20 cellular contexts compared by ENCODE assay signal in the genomic region with DNA sequence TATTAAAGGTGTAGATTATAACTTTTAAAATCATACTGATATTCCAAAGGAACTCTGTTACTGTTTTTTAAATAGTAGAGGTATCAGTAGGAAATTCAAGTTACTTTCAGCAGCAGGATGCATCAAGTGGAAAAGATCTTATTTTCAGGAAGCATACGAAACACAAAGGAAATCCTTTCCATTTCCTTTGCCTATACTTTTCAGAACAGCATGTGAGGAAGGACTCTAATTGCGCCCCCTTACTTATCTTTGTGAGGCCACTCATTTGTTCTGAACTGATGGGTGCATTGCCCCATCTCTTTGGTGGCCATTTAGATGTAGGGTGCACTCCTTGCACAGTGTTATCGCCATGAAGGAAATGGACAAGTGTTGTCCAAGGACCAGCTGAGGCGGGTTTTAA.
"Had no signal": no experiment of that assay in that cellular context is flagged by ENCODE, and none has a peak within 500 bp of the region (broad histone marks: within the 10 kb centered on the region; RNA-seq: fewer than 3 reads in every experiment).

No MANE protein-coding gene starts in this region.

- H3K27me3 ChIP-seq: ovary, testis, transverse colon had no signal

- DNase-seq: activated B cell treated with CpG ODN at 0.5 μM for 24 hours; activated CD4-positive, alpha-beta T cell treated with anti-CD3 and anti-CD28 coated beads, Interleukin-2, amount 50 U/mL, for 1 hour; activated CD8-positive, alpha-beta T cell treated with anti-CD3 and anti-CD28 coated beads for 36 hours; activated gamma-delta T cell treated with Interleukin-2 at 50 U/mL for 16 hours; activated naive CD4-positive, alpha-beta T cell treated with anti-CD3 and anti-CD28 coated beads, Interleukin-2, amount 50 U/mL, for 16 hours; activated T-cell treated with anti-CD3 and anti-CD28 coated beads, Interleukin-2, amount 50 U/mL, for 4 hours; amniotic stem cell; effector memory CD8-positive, alpha-beta T cell; mammary epithelial cell; ovary; stimulated activated CD4-positive, alpha-beta T cell treated with anti-CD3 and anti-CD28 coated beads, Interleukin-2, amount 100 ng/mL, for 48 hours; stimulated activated naive CD4-positive, alpha-beta T cell treated with Interleukin-2 at 50 U/mL for 16 hours; T-helper 17 cell; T1000; testis; transverse colon had no signal

- H3K36me3 ChIP-seq: ovary, prostate gland, transverse colon had no signal

- H3K27ac ChIP-seq: ovary, prostate gland, testis, transverse colon had no signal

- H3K9me3 ChIP-seq: ovary, prostate gland, testis, transverse colon had no signal

- ATAC-seq: activated CD8-positive, alpha-beta T cell treated with anti-CD3 and anti-CD28 coated beads for 36 hours; activated T-cell treated with anti-CD3 and anti-CD28 coated beads, Interleukin-2, amount 50 U/mL, for 4 hours; activated T-helper 17 cell treated with anti-CD3 and anti-CD28 coated beads, Interleukin-2, amount 50 U/mL, for 72 hours; effector memory CD8-positive, alpha-beta T cell; esophagus mucosa; left lobe of liver; T-helper 17 cell had no signal

- H3K4me1 ChIP-seq: prostate gland, testis, transverse colon had no signal

- H3K4me3 ChIP-seq: ovary, prostate gland, testis, transverse colon had no signal
